ENCODE assay signal across 20 cellular contexts in the genomic region with DNA sequence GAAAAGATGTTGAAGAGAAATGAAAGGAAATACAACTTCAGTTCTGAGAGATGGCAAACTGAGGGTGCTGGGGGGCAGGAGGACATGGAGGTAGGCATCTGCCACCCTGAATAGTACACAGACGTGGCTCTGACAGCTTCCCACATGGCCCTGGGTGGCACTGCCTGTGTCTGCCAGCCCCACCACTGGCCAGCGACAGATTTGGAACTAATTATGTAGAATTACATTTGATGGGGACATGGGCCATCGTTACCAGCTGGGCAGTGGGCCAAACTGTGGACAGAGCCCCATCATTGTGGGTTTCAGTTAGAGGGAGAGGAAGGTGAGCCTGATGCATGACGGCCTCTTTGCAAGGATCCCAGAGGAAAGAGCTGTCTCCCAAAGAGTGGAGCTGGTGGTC.
"Had no signal": no experiment of that assay in that cellular context is flagged by ENCODE, and none has a peak within 500 bp of the region (broad histone marks: within the 10 kb centered on the region; RNA-seq: fewer than 3 reads in every experiment).

No MANE protein-coding gene starts in this region.

- H3K36me3 ChIP-seq: esophagus muscularis mucosa, right lobe of liver, vagina had no signal

- ATAC-seq: activated T-helper 17 cell treated with anti-CD3 and anti-CD28 coated beads, Interleukin-2, amount 50 U/mL, for 72 hours; effector memory CD8-positive, alpha-beta T cell; right lobe of liver; stimulated activated memory B cell treated with anti-CD40 and anti-IgM and Interleukin-4, amounts not matched to agents 10 μg/mL and 1 μg/mL and 100 μg/mL, for 72 hours; T-helper 17 cell had no signal

- DNase-seq: activated B cell treated with CpG ODN at 0.5 μM for 24 hours; activated CD4-positive, alpha-beta memory T cell treated with anti-CD3 and anti-CD28 coated beads for 36 hours; activated CD4-positive, alpha-beta T cell treated with anti-CD3 and anti-CD28 coated beads for 48 hours; activated naive CD4-positive, alpha-beta T cell treated with Interleukin-2 at 50 U/mL for 16 hours; activated T-cell treated with anti-CD3 and anti-CD28 coated beads, Interleukin-2, amount 50 U/mL, for 24 hours; anterior cingulate cortex; dermis blood vessel endothelial cell; effector memory CD8-positive, alpha-beta T cell; glutamatergic neuron; nephron progenitor cell; T-helper 17 cell; testis; trophoblast cell had no signal

- H3K27ac ChIP-seq: esophagus muscularis mucosa, hepatocyte, right lobe of liver, testis, vagina had no signal

- H3K4me3 ChIP-seq: esophagus muscularis mucosa, hepatocyte, right lobe of liver, skin epidermis, testis, vagina had no signal

- H3K27me3 ChIP-seq: esophagus muscularis mucosa, hepatocyte, right lobe of liver, testis, vagina had no signal

- H3K9me3 ChIP-seq: esophagus muscularis mucosa, right lobe of liver, testis, vagina had no signal
